In genomic region chr1:156648951-156649350, GRCh38 we compare ENCODE assay signal across 1 cellular context.
A peak's percentile ranks its signal among the peaks of the same experiment; 100 is the strongest.
TF ChIP-seq lines count a peak whose summit lies in the region.

No MANE protein-coding gene starts in this region.

TF ChIP-seq in HepG2, 621 proteins besides CTCF, POLR2A, EP300 and RAD21:
- TF ChIP-seq AKAP8 (CRISPR knock-in tag; IDR thresholded peaks at IDR 0.05) (peak; percentile 54; the same call in 1 of the 2 replicates), SATB2 (CRISPR knock-in tag; IDR thresholded peaks at IDR 0.05) (no peak), FOSL1 (CRISPR knock-in tag; IDR thresholded peaks at IDR 0.05; ENCODE audit: borderline replicate concordance) (no peak)
